In genomic region chr1:168225476-168226190, GRCh38 we compare ENCODE assay signal across 1 cellular context.
TF ChIP-seq lines count a peak whose summit lies in the region.

Gene SFT2D2, plus strand, starts transcription at chr1:168226004. Its CDS starts 76 bp downstream, at chr1:168226080.

TF ChIP-seq in K562, 482 proteins besides CTCF, POLR2A, EP300 and RAD21 (continued from another document):
- TF ChIP-seq ZBTB33 (CRISPR knock-in tag; IDR thresholded peaks at IDR 0.05) (peak; percentile 76; the same call in 1 of the 2 replicates), CEBPG (CRISPR knock-in tag; IDR thresholded peaks at IDR 0.05) (peak; percentile 39; the same call in 1 of the 2 replicates), CEBPG (tag; conservative IDR thresholded peaks at IDR 0.05 in 1 of 2, IDR thresholded peaks at IDR 0.05 in 1 of 2) (no peak)
